In genomic region chr2:38959938-38960608, GRCh38 we compare ENCODE assay signal across 8 cellular contexts.
DNase-seq lines count a peak whose midpoint lies in the region; ATAC-seq and TF ChIP-seq lines count a peak whose summit lies in the region.

No MANE protein-coding gene starts in this region.

- no peaks in the 10 kb centered on the region for H3K9me3 ChIP-seq in esophagus (ENCODE audit: control insufficient read depth in 2 of 2, insufficient read depth in 1 of 2, low read depth in 1 of 2, low read length in 1 of 2)
- H3K9me3 ChIP-seq in muscle layer of duodenum (ENCODE audit: control insufficient read depth in 1 of 2, low read length in 2 of 2): no peaks in the 10 kb centered on the region

- DNase-seq in GM12865 (ENCODE audit: low read depth) (peak; percentile 83), activated T-cell treated with anti-CD3 and anti-CD28 coated beads for 4 hours (peak; percentile 34), GF-D8 (lab: John Stamatoyannopoulos, UW) (no peak), DMS 273 (lab: John Stamatoyannopoulos, UW; ENCODE audit: unreplicated experiment) (no peak)
- peak; percentile 13 to 40 for DNase-seq in stimulated activated CD8-positive, alpha-beta memory T cell treated with anti-CD3 and anti-CD28 coated beads, Interleukin-4, amount 100 ng/mL, for 4 hours (ENCODE audit: low read depth in 2 of 2, low spot score in 1 of 2)

- peak; percentile 83 for ATAC-seq in HG03175 (IDR thresholded peaks at IDR 0.05; ENCODE audit: unreplicated experiment)

- H3K4me3 ChIP-seq in GM12865 (ENCODE audit: low read depth, low read length) (peak overlapping the region; percentile 37), esophagus (ENCODE audit: low read depth in 1 of 2, low read length in 2 of 2) (peak overlapping the region; percentile 24 to 40), muscle layer of duodenum (ENCODE audit: low read depth in 1 of 2, low read length in 2 of 2) (peak overlapping the region; percentile 11 to 61)

- H3K4me1 ChIP-seq in esophagus (ENCODE audit: control insufficient read depth in 2 of 2, insufficient read depth in 2 of 2, low read length in 1 of 2) (peaks cover 0 to 8% of the 10 kb centered on the region in 2 donors), muscle layer of duodenum (ENCODE audit: control insufficient read depth in 1 of 2, insufficient read depth in 2 of 2, low read length in 2 of 2) (no peaks in the 10 kb centered on the region)

- H3K36me3 ChIP-seq in esophagus (ENCODE audit: control insufficient read depth in 2 of 2, insufficient read depth in 2 of 2, low read length in 1 of 2) (no peaks in the 10 kb centered on the region), muscle layer of duodenum (ENCODE audit: control insufficient read depth in 1 of 2, insufficient read depth in 2 of 2, low read length in 2 of 2) (no peaks in the 10 kb centered on the region)

- no peak for TF ChIP-seq CTCF in GM12865 (IDR thresholded peaks at IDR 0.05; ENCODE audit: insufficient read depth, low read depth, low read length, missing control alignments)

- WGBS in esophagus, 2 donors: 11 to 16% methylated on average over 88 to 97 of the region's 97 CpGs

- H3K27me3 ChIP-seq in esophagus (ENCODE audit: control insufficient read depth in 1 of 2, insufficient read depth in 2 of 2, low read length in 2 of 2) (peaks cover 0 to 2% of the 10 kb centered on the region in 2 donors), muscle layer of duodenum (ENCODE audit: low read depth, low read length) (no peaks in the 10 kb centered on the region)

- no peak overlapping the region for H3K27ac ChIP-seq in esophagus (ENCODE audit: low read depth in 2 of 2, low read length in 1 of 2)
- H3K27ac ChIP-seq in muscle layer of duodenum (ENCODE audit: low read length): no peak overlapping the region

Comparison
In these comparisons a context has a peak if more than half of its experiments do, and no peak if none do; other contexts are left out.
1. DNase-seq: peak in GM12865 (single experiment), activated T-cell treated with anti-CD3 and anti-CD28 coated beads for 4 hours (single experiment) and stimulated activated CD8-positive, alpha-beta memory T cell treated with anti-CD3 and anti-CD28 coated beads, Interleukin-4, amount 100 ng/mL, for 4 hours (2 of 2); none in GF-D8 (single experiment) and DMS 273 (single experiment).
2. Peak in every context shown above with its lines, with median percentiles within 50 percentile points of each other: H3K4me3 ChIP-seq.